ENCODE assay signal across 11 cellular contexts in genomic region chr11:33417121-33417520, GRCh38.
"Had no signal": no experiment of that assay in that cellular context is flagged by ENCODE, and none has a peak within 500 bp of the region (broad histone marks: within the 10 kb centered on the region; RNA-seq: fewer than 3 reads in every experiment).

No MANE protein-coding gene starts in this region.

- DNase-seq: GM23248, GOT3, H7, H9, HCEC 1CT, HFFc6 had no signal

- H3K4me1 ChIP-seq: HAP-1 had no signal

- H3K9me3 ChIP-seq: HAP-1 had no signal

- H3K27ac Mint-ChIP-seq: GM23338, HFFc6 had no signal

- H3K4me3 Mint-ChIP-seq: GM23338, H9, HFFc6 had no signal

- H3K9me3 Mint-ChIP-seq: GM23338, H9, HFFc6 had no signal

- FAIRE-seq: H1, H54 had no signal

- ATAC-seq: GM23338, HCT116 had no signal

- H3K27ac ChIP-seq: GM23248 had no signal

- H3K4me3 ChIP-seq: GM23248, GM23338, HAP-1 had no signal

- H3K36me3 ChIP-seq: HAP-1 had no signal
